Comparison of ENCODE assay signal across 9 cellular contexts in the genomic region with DNA sequence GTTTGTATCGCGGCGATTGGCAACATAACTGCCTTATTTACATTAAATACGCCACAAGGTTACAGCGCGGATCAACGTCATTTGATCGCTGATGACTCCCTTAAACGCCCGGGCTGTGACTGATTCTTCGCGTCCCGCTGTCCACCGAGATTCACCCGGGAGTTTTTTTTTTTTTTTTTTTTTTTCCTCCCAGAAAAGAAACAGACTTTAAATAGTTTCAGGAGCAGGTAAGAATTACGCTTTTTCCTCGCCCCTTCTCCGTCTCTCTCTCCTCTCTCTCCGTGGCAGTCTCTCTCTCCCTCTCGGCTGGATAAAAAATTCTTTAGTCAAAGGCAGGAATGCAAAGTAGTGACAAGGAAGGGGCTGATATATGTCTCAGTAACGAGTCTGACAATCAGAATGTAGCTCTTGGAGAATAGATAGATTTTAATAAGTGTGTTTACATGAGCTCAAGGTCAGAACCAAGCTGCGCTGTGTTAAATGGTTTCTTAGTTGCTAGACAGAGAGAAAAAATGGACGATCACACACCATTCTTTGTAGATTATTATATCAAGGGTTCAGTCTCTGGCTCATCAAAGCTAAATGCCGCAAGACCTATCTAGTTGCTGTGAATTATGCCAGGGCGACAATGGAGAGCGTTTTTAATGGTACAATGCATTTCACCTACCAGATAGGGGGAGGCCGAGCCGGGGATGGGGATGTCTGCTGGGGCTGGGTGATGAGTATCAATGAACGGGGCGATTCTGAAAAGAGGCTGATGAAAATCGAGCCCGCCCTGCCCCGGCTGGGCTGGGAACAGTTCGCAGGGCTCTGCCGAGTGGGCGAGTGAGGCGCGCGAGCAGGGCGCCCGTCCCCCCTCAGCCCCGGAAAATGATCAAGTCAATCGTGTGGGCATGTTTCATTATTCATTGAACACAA.
DNase-seq lines count a peak whose midpoint lies in the region; ATAC-seq, FAIRE-seq and TF ChIP-seq lines count a peak whose summit lies in the region.
"Had no signal": no experiment of that assay in that cellular context is flagged by ENCODE, and none has a peak within 500 bp of the region (broad histone marks: within the 10 kb centered on the region; RNA-seq: fewer than 3 reads in every experiment).

No MANE protein-coding gene starts in this region.

- WGBS in A549 (ENCODE audit: missing lambda C conversion rate): 11% methylated on average over 43 of the region's 43 CpGs

- H4K20me1 ChIP-seq in astrocyte (ENCODE audit: insufficient read depth, low read length): no peaks in the 10 kb centered on the region
- no peaks in the 10 kb centered on the region for H4K20me1 ChIP-seq in MM.1S (ENCODE audit: insufficient read depth, low read length)

- H3K4me1 ChIP-seq in A549 (peaks cover 39% of the 10 kb centered on the region), HAP-1 (peaks cover 23% of the 10 kb centered on the region), astrocyte (ENCODE audit: insufficient read depth, low read length) (peaks cover 12% of the 10 kb centered on the region), muscle layer of colon (ENCODE audit: insufficient read depth, low read length) (peaks cover 21% of the 10 kb centered on the region), MM.1S (ENCODE audit: low read length) (no peaks in the 10 kb centered on the region)

- no peak for TF ChIP-seq RAD21 in A549 (conservative IDR thresholded peaks at IDR 0.05 in 1 of 2, IDR thresholded peaks at IDR 0.05 in 1 of 2)

- TF ChIP-seq EP300 in A549 (IDR thresholded peaks at IDR 0.05): no peak

- no peak for TF ChIP-seq CTCF in A549 (IDR thresholded peaks at IDR 0.05)
- TF ChIP-seq CTCF in astrocyte (IDR thresholded peaks at IDR 0.05; ENCODE audit: insufficient read depth, low read depth, low read length): no peak
- TF ChIP-seq CTCF in MM.1S (IDR thresholded peaks at IDR 0.05; ENCODE audit: low read length): no peak

- no peak overlapping the region for H3K27ac Mint-ChIP-seq in astrocyte (ENCODE audit: unreplicated experiment)

- ATAC-seq in A549: peak in 1 of 2 experiments; percentile 3; a peak in 2 of 6 replicates
- ATAC-seq in GM18505 (IDR thresholded peaks at IDR 0.05; ENCODE audit: unreplicated experiment): no peak
- no peak for ATAC-seq in HG03457 (IDR thresholded peaks at IDR 0.05; ENCODE audit: unreplicated experiment)

- in situ Hi-C loops in HAP-1 (cut with MboI; ENCODE audit: low sequenced_read_pairs): loop anchor here (10.0 kb wide), 1 partner anchor 430 kb away; no protein-coding TSS in a partner anchor

- peak overlapping the region; percentile 18 for H3K9ac ChIP-seq in astrocyte (ENCODE audit: low read length)
- H3K9ac ChIP-seq in muscle layer of colon (ENCODE audit: low read length): no peak overlapping the region
- H3K9ac ChIP-seq in MM.1S (ENCODE audit: low read length): no peak overlapping the region

- H3K4me2 ChIP-seq in A549 (peak overlapping the region; percentile 93), astrocyte (ENCODE audit: low read length) (peak overlapping the region; percentile 74), MM.1S (ENCODE audit: low read depth, low read length) (no peak overlapping the region)

- FAIRE-seq in A549 (lab: Jason Lieb, UNC) (peak; percentile 86), astrocyte (lab: Jason Lieb, UNC) (no peak)

- H3K4me1 Mint-ChIP-seq in astrocyte (ENCODE audit: low read depth, unreplicated experiment): peaks cover 9% of the 10 kb centered on the region

- H3K9me3 Mint-ChIP-seq in astrocyte (ENCODE audit: unreplicated experiment): no peaks in the 10 kb centered on the region

- H3K36me3 ChIP-seq in HAP-1 (replicated peaks) (no peaks in the 10 kb centered on the region), astrocyte (ENCODE audit: insufficient read depth, low read length) (no peaks in the 10 kb centered on the region), muscle layer of colon (ENCODE audit: insufficient read depth, low read length) (no peaks in the 10 kb centered on the region), MM.1S (replicated peaks; ENCODE audit: insufficient read depth, low read length) (no peaks in the 10 kb centered on the region)

- H2AFZ ChIP-seq in astrocyte (ENCODE audit: low read depth, low read length): no peak overlapping the region
- H2AFZ ChIP-seq in MM.1S (ENCODE audit: low read length): no peak overlapping the region

- H3K9me3 ChIP-seq in A549: no peaks in the 10 kb centered on the region
- no peaks in the 10 kb centered on the region for H3K9me3 ChIP-seq in HAP-1
- no peaks in the 10 kb centered on the region for H3K9me3 ChIP-seq in astrocyte (ENCODE audit: insufficient read depth, low read depth, low read length)
- no peaks in the 10 kb centered on the region for H3K9me3 ChIP-seq in muscle layer of colon (ENCODE audit: low read length)
- no peaks in the 10 kb centered on the region for H3K9me3 ChIP-seq in MM.1S (replicated peaks; ENCODE audit: insufficient read depth, low read length)

- H3F3A ChIP-seq in MM.1S (ENCODE audit: insufficient read depth, low read length): no peaks in the 10 kb centered on the region

- no peaks in the 10 kb centered on the region for H3K27me3 ChIP-seq in HAP-1 (ENCODE audit: low read depth)
- H3K27me3 ChIP-seq in astrocyte (ENCODE audit: insufficient read depth, low read length): peaks cover 49% of the 10 kb centered on the region
- H3K27me3 ChIP-seq in muscle layer of colon (ENCODE audit: control insufficient read depth in 1 of 2, insufficient read depth in 2 of 2, low read length in 2 of 2): peaks cover 35 to 71% of the 10 kb centered on the region in 2 donors
- H3K27me3 ChIP-seq in MM.1S (replicated peaks; ENCODE audit: insufficient read depth, low read length): peaks cover 85% of the 10 kb centered on the region

- peak; percentile 26 to 47 for DNase-seq in A549 (ENCODE audit: low read depth in 1 of 2, low spot score in 1 of 2)
- DNase-seq in HAP-1 (ENCODE audit: low spot score in 2 of 2): peak; percentile 68 to 73
- DNase-seq in astrocyte (ENCODE audit: low read depth): no peak
- no peak for DNase-seq in mucosa of gallbladder (ENCODE audit: low spot score)
- DNase-seq in MM.1S: no peak
- DNase-seq: NCI-H510A treated with DMSO at 0.1 percent for 48 hours had no signal

- no peaks in the 10 kb centered on the region for H3K79me2 ChIP-seq in astrocyte (ENCODE audit: insufficient read depth, low read length)
- H3K79me2 ChIP-seq in MM.1S (ENCODE audit: low read length): no peaks in the 10 kb centered on the region

- POLR2A ChIA-PET in A549 (lab: Yijun Ruan, JAX): no interaction called here

- TF ChIP-seq POLR2A in A549 (IDR thresholded peaks at IDR 0.05; ENCODE audit: low read length) (no peak), GM18505 (IDR thresholded peaks at IDR 0.05; ENCODE audit: borderline replicate concordance, extremely low read depth, insufficient read depth, insufficient read length) (no peak)

- no peaks in the 10 kb centered on the region for H3K36me3 Mint-ChIP-seq in astrocyte (ENCODE audit: low read depth, unreplicated experiment)

- CTCF ChIA-PET in A549 (lab: Yijun Ruan, JAX): interaction anchor here (0.6 to 2.1 kb wide), 15 partner anchors 8 to 445 kb away, joined by 3 to 8 read pairs (median 3); no protein-coding TSS in a partner anchor

- peak overlapping the region; percentile 71 for H3K4me3 ChIP-seq in A549
- H3K4me3 ChIP-seq in HAP-1: peak overlapping the region; percentile 58
- no peak overlapping the region for H3K4me3 ChIP-seq in astrocyte (ENCODE audit: insufficient read depth, low read depth, low read length)
- peak overlapping the region; percentile 20 to 28 for H3K4me3 ChIP-seq in muscle layer of colon (ENCODE audit: low read depth in 1 of 2, low read length in 2 of 2)
- no peak overlapping the region for H3K4me3 ChIP-seq in MM.1S (ENCODE audit: low read length)

- H3K4me3 Mint-ChIP-seq in astrocyte (ENCODE audit: unreplicated experiment): peak overlapping the region; percentile 70

- H3K27ac ChIP-seq in A549 (no peak overlapping the region), astrocyte (ENCODE audit: low read depth, low read length) (no peak overlapping the region), muscle layer of colon (ENCODE audit: low read depth, low read length) (no peak overlapping the region), MM.1S (ENCODE audit: low read length) (no peak overlapping the region)

- H3K27me3 Mint-ChIP-seq in astrocyte (ENCODE audit: low read depth, unreplicated experiment): peaks cover 57% of the 10 kb centered on the region

- no peaks in the 10 kb centered on the region for H3K9me2 ChIP-seq in MM.1S (replicated peaks; ENCODE audit: insufficient read depth, low read length)

TF ChIP-seq in A549, 52 proteins besides CTCF, POLR2A, EP300 and RAD21:
- TF ChIP-seq JUN (IDR thresholded peaks at IDR 0.05) (no peak), RNF2 (IDR thresholded peaks at IDR 0.05; ENCODE audit: borderline replicate concordance, low read depth) (peak; percentile 78; the same call in 1 of the 2 replicates)

Comparison
In these comparisons a context has a peak if more than half of its experiments do, and no peak if none do; other contexts are left out.
1. DNase-seq: peak in A549 (2 of 2) and HAP-1 (2 of 2); none in astrocyte (single experiment), mucosa of gallbladder (single experiment) and MM.1S (single experiment).
2. H3K4me3 ChIP-seq: peak in A549 (single experiment), HAP-1 (single experiment) and muscle layer of colon (2 of 2); none in astrocyte (single experiment) and MM.1S (single experiment).